Comparison of ENCODE assay signal across 15 cellular contexts in the genomic region with DNA sequence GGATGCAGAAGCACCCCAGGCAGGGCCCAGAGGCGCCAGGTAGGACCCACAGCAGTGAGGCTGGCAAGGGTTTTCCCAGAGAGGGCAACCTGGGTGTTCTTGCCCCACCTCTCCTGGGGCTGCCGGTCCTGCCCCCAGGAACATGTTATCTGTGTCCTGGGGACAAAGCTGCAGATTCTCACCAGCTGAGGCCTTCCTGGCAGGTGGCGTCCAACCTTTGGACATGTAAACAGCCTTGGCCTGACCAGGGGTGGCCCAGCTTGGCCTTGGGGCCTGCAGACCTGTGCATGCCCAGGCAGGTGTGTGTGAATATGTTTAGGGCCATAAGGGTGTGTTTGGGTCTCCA.
DNase-seq lines count a peak whose midpoint lies in the region; ATAC-seq lines count a peak whose summit lies in the region.
"Had no signal": no experiment of that assay in that cellular context is flagged by ENCODE, and none has a peak within 500 bp of the region (broad histone marks: within the 10 kb centered on the region; RNA-seq: fewer than 3 reads in every experiment).

No MANE protein-coding gene starts in this region.

- H3K27me3 ChIP-seq in ACC112 (ENCODE audit: insufficient read depth, low read length) (no peaks in the 10 kb centered on the region), duodenal mucosa (ENCODE audit: control insufficient read depth in 1 of 2, insufficient read depth in 2 of 2, low read length in 2 of 2) (no peaks in the 10 kb centered on the region), neuronal stem cell (ENCODE audit: control insufficient read depth in 3 of 3, insufficient read depth in 3 of 3, low read depth in 1 of 3, low read length in 3 of 3) (no peaks in the 10 kb centered on the region)

- H2BK5ac ChIP-seq in neuronal stem cell (ENCODE audit: low read length), result no peak overlapping the region

- H3K14ac ChIP-seq in neuronal stem cell (ENCODE audit: low read length), result no peak overlapping the region

- H3K23ac ChIP-seq in neuronal stem cell (ENCODE audit: low read depth, low read length, poor library complexity), result peak overlapping the region; percentile 40

- no peak overlapping the region for H3K4ac ChIP-seq in neuronal stem cell (ENCODE audit: low read length)

- H3K4me1 ChIP-seq in ACC112 (ENCODE audit: control insufficient read depth, insufficient read depth, low read length, unreplicated experiment) (peaks cover 15% of the 10 kb centered on the region), duodenal mucosa (ENCODE audit: control insufficient read depth in 1 of 2, insufficient read depth in 2 of 2, low read length in 2 of 2) (peaks cover 23 to 26% of the 10 kb centered on the region in 2 donors), neuronal stem cell (ENCODE audit: control insufficient read depth in 2 of 2, insufficient read depth in 1 of 2, low read depth in 1 of 2, low read length in 2 of 2) (no peaks in the 10 kb centered on the region)

- H3K4me2 ChIP-seq in neuronal stem cell (ENCODE audit: insufficient read depth, low read length, poor library complexity, severe bottlenecking), result no peak overlapping the region

- no peak overlapping the region for H3K18ac ChIP-seq in neuronal stem cell (ENCODE audit: low read length)

- no peak overlapping the region for H3K4me3 ChIP-seq in ACC112 (ENCODE audit: low read depth, low read length)
- H3K4me3 ChIP-seq in duodenal mucosa (ENCODE audit: low read depth in 1 of 2, low read length in 2 of 2), result peak overlapping the region; percentile 16 to 20
- no peak overlapping the region for H3K4me3 ChIP-seq in neuronal stem cell (ENCODE audit: low read length in 2 of 2)

- H4K91ac ChIP-seq in neuronal stem cell (ENCODE audit: low read depth, low read length, poor library complexity), result no peak overlapping the region

- no peak overlapping the region for H2BK12ac ChIP-seq in neuronal stem cell (ENCODE audit: low read length)

- H2AK5ac ChIP-seq in neuronal stem cell (ENCODE audit: low read depth, low read length), result no peak overlapping the region

- H3K9me3 ChIP-seq in duodenal mucosa (ENCODE audit: control insufficient read depth in 1 of 2, low read length in 2 of 2) (no peaks in the 10 kb centered on the region), neuronal stem cell (replicated peaks in 1 of 2; ENCODE audit: control insufficient read depth in 2 of 2, insufficient read depth in 1 of 2, low read depth in 1 of 2, low read length in 2 of 2) (no peaks in the 10 kb centered on the region)
- H3K9me3 ChIP-seq: SK-N-SH had no signal

- H3K27ac ChIP-seq in ACC112 (ENCODE audit: low read depth, low read length) (no peak overlapping the region), duodenal mucosa (ENCODE audit: low read depth, low read length) (no peak overlapping the region), neuronal stem cell (replicated peaks; ENCODE audit: low read length) (no peak overlapping the region)

- H2AFZ ChIP-seq in ACC112 (ENCODE audit: low read length, unreplicated experiment), result peak overlapping the region; percentile 94
- no peak overlapping the region for H2AFZ ChIP-seq in neuronal stem cell (ENCODE audit: low read length)

- H3K79me2 ChIP-seq in ACC112 (ENCODE audit: control insufficient read depth, insufficient read depth, low read length, unreplicated experiment), result no peaks in the 10 kb centered on the region

- no peaks in the 10 kb centered on the region for H3K79me1 ChIP-seq in neuronal stem cell (ENCODE audit: low read depth, low read length)

- no peaks in the 10 kb centered on the region for H3K36me3 ChIP-seq in ACC112 (ENCODE audit: insufficient read depth, low read length)
- H3K36me3 ChIP-seq in duodenal mucosa (ENCODE audit: control insufficient read depth in 1 of 2, insufficient read depth in 2 of 2, low read length in 2 of 2), result no peaks in the 10 kb centered on the region
- no peaks in the 10 kb centered on the region for H3K36me3 ChIP-seq in neuronal stem cell (replicated peaks in 1 of 2; ENCODE audit: control insufficient read depth in 2 of 2, insufficient read depth in 2 of 2, low read length in 2 of 2)

- H3K9ac ChIP-seq in duodenal mucosa (ENCODE audit: low read depth in 1 of 2, low read length in 2 of 2) (peak overlapping the region; percentile 32 to 36), neuronal stem cell (ENCODE audit: low read depth, low read length, poor library complexity) (no peak overlapping the region)
- H3K9ac ChIP-seq: SK-N-SH had no signal

- H2BK15ac ChIP-seq in neuronal stem cell (ENCODE audit: low read length), result no peak overlapping the region

- DNase-seq in HT-29 (ENCODE audit: low spot score), result peak; percentile 10
- no peak for DNase-seq in neuronal stem cell (ENCODE audit: low spot score)
- DNase-seq in DMS 273 treated with DMSO at 0.1 percent for 48 hours (lab: John Stamatoyannopoulos, UW), result no peak
- no peak for DNase-seq in iPS-NIHi7 (ENCODE audit: extremely low spot score)
- DNase-seq: activated CD4-positive, alpha-beta T cell treated with anti-CD3 and anti-CD28 coated beads for 36 hours; activated gamma-delta T cell treated with Interleukin-2 at 50 U/mL for 16 hours; cortex of kidney; mesendoderm; NCI-H187; NCI-H510A treated with DMSO at 0.1 percent for 48 hours had no signal

- H2BK120ac ChIP-seq in neuronal stem cell (ENCODE audit: low read depth, low read length), result no peak overlapping the region

- no CpG with 5 or more reads among the region's 3 CpGs for WGBS in neuronal stem cell (ENCODE audit: extremely low coverage in 2 of 2, insufficient read length in 2 of 2, insufficient replicate concordance in 1 of 2), 2 donors

- no peak overlapping the region for H4K8ac ChIP-seq in neuronal stem cell (ENCODE audit: low read depth, low read length)

- ATAC-seq in GM21786 (IDR thresholded peaks at IDR 0.05; ENCODE audit: unreplicated experiment), result no peak
- no peak for ATAC-seq in HG03439 (IDR thresholded peaks at IDR 0.05; ENCODE audit: unreplicated experiment)
- ATAC-seq: activated CD4-positive, alpha-beta T cell treated with anti-CD3 and anti-CD28 coated beads for 36 hours had no signal

Comparison
In these comparisons a context has a peak if more than half of its experiments do, and no peak if none do; other contexts are left out.
1. H3K4me3 ChIP-seq: peak in duodenal mucosa (2 of 2); none in ACC112 (single experiment) and neuronal stem cell (0 of 2).